1 cellular context compared by ENCODE assay signal in the genomic region with DNA sequence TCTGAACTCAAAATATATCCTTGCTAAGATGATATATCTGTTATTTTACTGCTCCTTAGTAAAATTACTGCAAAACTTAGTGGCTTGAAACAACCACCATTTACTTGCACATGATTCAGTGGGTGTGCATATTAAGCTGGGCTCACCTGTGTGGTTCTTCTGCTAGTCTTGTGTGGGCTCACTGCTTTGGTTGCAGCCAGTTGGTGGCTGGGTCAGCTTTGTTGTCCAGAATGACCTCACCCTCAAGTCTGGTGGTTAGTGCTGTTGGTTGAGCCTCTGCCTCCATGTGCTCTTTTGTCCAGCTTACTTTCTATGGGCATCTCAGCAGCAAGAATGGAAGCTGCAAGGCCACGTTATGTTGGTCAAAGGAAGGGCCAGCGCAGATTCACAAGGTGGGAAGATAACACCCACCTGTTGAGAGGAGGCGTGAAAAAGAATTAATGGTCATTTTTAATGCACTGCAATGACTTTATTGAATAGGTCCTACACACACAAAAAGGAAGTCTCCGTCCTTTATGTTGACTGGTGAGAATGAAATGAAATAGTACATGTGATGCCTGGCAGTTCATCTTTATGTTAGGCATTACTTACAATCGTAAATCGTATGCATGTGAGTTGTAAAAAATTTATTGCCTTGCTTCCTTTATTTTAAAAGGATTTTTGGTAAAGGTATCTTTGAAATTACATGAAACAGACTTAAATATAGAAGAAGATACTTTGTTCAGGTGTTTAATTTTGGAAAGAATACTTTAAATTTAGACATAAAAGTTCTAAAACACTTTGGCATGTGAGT.
TF ChIP-seq lines count a peak whose summit lies in the region.

No MANE protein-coding gene starts in this region.

TF ChIP-seq in HEK293, 187 proteins besides CTCF, POLR2A, EP300 and RAD21 (continued from another document):
- TF ChIP-seq, protein P1, sequence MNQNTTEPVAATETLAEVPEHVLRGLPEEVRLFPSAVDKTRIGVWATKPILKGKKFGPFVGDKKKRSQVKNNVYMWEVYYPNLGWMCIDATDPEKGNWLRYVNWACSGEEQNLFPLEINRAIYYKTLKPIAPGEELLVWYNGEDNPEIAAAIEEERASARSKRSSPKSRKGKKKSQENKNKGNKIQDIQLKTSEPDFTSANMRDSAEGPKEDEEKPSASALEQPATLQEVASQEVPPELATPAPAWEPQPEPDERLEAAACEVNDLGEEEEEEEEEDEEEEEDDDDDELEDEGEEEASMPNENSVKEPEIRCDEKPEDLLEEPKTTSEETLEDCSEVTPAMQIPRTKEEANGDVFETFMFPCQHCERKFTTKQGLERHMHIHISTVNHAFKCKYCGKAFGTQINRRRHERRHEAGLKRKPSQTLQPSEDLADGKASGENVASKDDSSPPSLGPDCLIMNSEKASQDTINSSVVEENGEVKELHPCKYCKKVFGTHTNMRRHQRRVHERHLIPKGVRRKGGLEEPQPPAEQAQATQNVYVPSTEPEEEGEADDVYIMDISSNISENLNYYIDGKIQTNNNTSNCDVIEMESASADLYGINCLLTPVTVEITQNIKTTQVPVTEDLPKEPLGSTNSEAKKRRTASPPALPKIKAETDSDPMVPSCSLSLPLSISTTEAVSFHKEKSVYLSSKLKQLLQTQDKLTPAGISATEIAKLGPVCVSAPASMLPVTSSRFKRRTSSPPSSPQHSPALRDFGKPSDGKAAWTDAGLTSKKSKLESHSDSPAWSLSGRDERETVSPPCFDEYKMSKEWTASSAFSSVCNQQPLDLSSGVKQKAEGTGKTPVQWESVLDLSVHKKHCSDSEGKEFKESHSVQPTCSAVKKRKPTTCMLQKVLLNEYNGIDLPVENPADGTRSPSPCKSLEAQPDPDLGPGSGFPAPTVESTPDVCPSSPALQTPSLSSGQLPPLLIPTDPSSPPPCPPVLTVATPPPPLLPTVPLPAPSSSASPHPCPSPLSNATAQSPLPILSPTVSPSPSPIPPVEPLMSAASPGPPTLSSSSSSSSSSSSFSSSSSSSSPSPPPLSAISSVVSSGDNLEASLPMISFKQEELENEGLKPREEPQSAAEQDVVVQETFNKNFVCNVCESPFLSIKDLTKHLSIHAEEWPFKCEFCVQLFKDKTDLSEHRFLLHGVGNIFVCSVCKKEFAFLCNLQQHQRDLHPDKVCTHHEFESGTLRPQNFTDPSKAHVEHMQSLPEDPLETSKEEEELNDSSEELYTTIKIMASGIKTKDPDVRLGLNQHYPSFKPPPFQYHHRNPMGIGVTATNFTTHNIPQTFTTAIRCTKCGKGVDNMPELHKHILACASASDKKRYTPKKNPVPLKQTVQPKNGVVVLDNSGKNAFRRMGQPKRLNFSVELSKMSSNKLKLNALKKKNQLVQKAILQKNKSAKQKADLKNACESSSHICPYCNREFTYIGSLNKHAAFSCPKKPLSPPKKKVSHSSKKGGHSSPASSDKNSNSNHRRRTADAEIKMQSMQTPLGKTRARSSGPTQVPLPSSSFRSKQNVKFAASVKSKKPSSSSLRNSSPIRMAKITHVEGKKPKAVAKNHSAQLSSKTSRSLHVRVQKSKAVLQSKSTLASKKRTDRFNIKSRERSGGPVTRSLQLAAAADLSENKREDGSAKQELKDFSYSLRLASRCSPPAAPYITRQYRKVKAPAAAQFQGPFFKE (tag by site-specific recombination; IDR thresholded peaks at IDR 0.05; ENCODE audit: borderline replicate concordance) = no peak
- 0 out of 2 replicates have a peak, but pooled peaks have one; percentile 41 for TF ChIP-seq ZSCAN16 (tag by site-specific recombination; IDR thresholded peaks at IDR 0.05)
